In the genomic region with DNA sequence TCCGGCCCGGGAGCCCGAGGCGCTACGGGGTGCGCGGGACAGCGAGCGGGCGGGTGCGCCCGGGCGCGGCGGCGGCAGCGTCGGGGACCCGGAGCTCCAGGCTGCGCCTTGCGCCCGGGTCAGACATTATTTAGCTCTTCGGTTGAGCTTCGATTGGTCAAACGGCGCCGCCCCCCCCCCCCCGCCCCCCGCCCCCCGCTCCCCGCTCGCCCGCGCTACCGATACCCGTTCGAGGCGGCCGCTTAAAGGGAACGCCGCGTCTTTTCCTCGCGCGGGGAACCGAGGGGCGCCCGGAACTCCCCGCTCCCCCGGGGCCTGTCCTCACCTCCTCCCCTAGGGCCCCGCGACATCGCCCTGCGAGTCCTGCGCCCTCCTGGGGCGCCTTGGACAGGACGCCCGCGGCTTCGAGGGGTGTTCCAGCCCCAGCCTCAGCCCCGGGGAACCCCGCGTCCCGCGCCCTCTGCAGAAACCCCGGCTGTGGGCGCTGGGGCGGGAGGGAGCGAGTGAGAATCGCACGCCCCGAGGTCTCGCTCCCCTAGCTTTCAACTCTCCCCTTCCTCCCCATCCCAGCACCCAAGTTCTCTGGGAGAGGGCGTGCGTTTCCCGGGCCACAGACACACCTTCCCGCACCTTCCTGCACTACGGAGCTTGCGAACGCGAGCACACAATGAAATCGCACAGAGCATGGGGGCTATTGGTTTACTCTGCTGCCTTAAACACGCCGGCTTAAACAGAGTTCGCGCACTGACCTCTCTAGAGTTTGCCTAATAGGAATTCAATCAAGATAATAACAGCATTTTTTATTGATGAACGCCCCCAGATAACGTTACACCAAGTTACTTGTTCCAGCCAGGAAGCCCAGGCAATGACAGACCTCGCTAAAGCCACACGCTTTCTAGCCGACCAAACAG, we compare ENCODE assay signal across 8 cellular contexts. TPM values are rescaled to one million over a fixed set of nuclear protein-coding genes. Genes with fewer than 3 reads are reported as not detected.
A peak's percentile ranks its signal among the peaks of the same experiment; 100 is the strongest.
DNase-seq lines count a peak whose midpoint lies in the region; ATAC-seq, FAIRE-seq and TF ChIP-seq lines count a peak whose summit lies in the region.

A gene (minus strand): TSS at position 105 of the 911 bp plus-strand sequence. CDS start 41,891 bp downstream, outside the sequence.

- peak within 1 kb of the TSS; percentile 1; the same call in 1 of the 2 replicates for H3K9ac ChIP-seq in GM12878 (ENCODE audit: control insufficient read depth, insufficient read depth, low read length)

- under 1% methylated on average over 43 of the region's 91 CpGs for WGBS in GM12878 (ENCODE audit: insufficient coverage, insufficient replicate concordance, low lambda C conversion rate, missing lambda C conversion rate)

- H3K27ac ChIP-seq in A673 (ENCODE audit: low read depth, low read length, poor library complexity, severe bottlenecking) = no peak within 1 kb of the TSS
- no peak within 1 kb of the TSS for H3K27ac ChIP-seq in GM12878 (ENCODE audit: control insufficient read depth, insufficient read depth)

- no peaks in the 10 kb centered on the region for H4K20me1 ChIP-seq in GM12878 (ENCODE audit: control insufficient read depth, insufficient read depth)

- intact Hi-C loops in A673 (cut with micrococcal nuclease; ENCODE audit: unreplicated experiment) = loop anchor here (1.0 kb wide), 1 partner anchor 829 kb away; no protein-coding TSS in a partner anchor
- intact Hi-C loops in GM12878 (cut with micrococcal nuclease; ENCODE audit: unreplicated experiment) = loop anchor here (5.0 to 10.0 kb wide), 2 partner anchors 217 to 314 kb away; no protein-coding TSS in a partner anchor

- in situ Hi-C loops in GM13977 (cut with MboI; ENCODE audit: low pct_unique_long_range_greater_than_20kb, low sequenced_read_pairs, unreplicated experiment) (loop anchor here (25.0 kb wide), 2 partner anchors 837 to 1637 kb away; no protein-coding TSS in a partner anchor), GM12878 (cut with MboI) (loop anchor here (5.0 to 10.0 kb wide), 3 partner anchors 827 to 1464 kb away; no protein-coding TSS in a partner anchor)

- TF ChIP-seq POLR2A in GM12878 (IDR thresholded peaks at IDR 0.05; ENCODE audit: low read depth, low read length) = no peak

- no peaks in the 10 kb centered on the region for H3K36me3 ChIP-seq in A673 (ENCODE audit: insufficient read depth, low read length, poor library complexity, severe bottlenecking)
- no peaks in the 10 kb centered on the region for H3K36me3 ChIP-seq in GM12878 (ENCODE audit: control insufficient read depth in 2 of 2, insufficient read depth in 2 of 2, low read length in 1 of 2)

- no peak for TF ChIP-seq EP300 in GM12878 (IDR thresholded peaks at IDR 0.05; ENCODE audit: borderline replicate concordance in 1 of 2, control insufficient read depth in 1 of 2, low read depth in 2 of 2, low read length in 2 of 2)

- TF ChIP-seq RAD21 in GM12878 (IDR thresholded peaks at IDR 0.05; ENCODE audit: insufficient read depth, low read depth, low read length) = no peak

- H2AFZ ChIP-seq in GM12878 (ENCODE audit: control insufficient read depth, low read depth, low read length) = peak within 1 kb of the TSS; percentile 59

- peaks cover 27% of the 10 kb centered on the region for H3K4me1 ChIP-seq in A673 (ENCODE audit: insufficient read depth, low read length, poor library complexity, severe bottlenecking)
- no peaks in the 10 kb centered on the region; the same call in 1 of the 2 replicates for H3K4me1 ChIP-seq in GM12878 (ENCODE audit: control insufficient read depth, insufficient read depth, low read length)

- H3K9me3 ChIP-seq in A673 (ENCODE audit: low read depth, low read length, poor library complexity, severe bottlenecking) = no peaks in the 10 kb centered on the region
- no peaks in the 10 kb centered on the region for H3K9me3 ChIP-seq in GM12878 (replicated peaks; ENCODE audit: control insufficient read depth, insufficient read depth, low read length)

- DNase-seq in A673 (ENCODE audit: low spot score) = peak; percentile 57
- peak; percentile 27 for DNase-seq in GM13977 (ENCODE audit: low spot score)
- DNase-seq in LoVo (ENCODE audit: low spot score) = peak; percentile 49
- DNase-seq in GM12878 (ENCODE audit: low read depth, low spot score) = no peak
- peak; percentile 73 for DNase-seq in iris pigment epithelial cell (ENCODE audit: low read depth)
- peak; percentile 28 for DNase-seq in stimulated activated CD8-positive, alpha-beta memory T cell treated with anti-CD3 and anti-CD28 coated beads, Interleukin-4, amount 100 ng/mL, for 48 hours

- ATAC-seq in GM12878 (peak; percentile 50), HG03460 (IDR thresholded peaks at IDR 0.05; ENCODE audit: unreplicated experiment) (no peak), HG02571 (IDR thresholded peaks at IDR 0.05; ENCODE audit: unreplicated experiment) (no peak)

- POLR2A ChIA-PET in A673 (lab: Charles Lee; ENCODE audit: low non-redundant PET) (no interaction called here), GM12878 (lab: Charles Lee) (interaction anchor here (0.5 to 0.8 kb wide), 2 partner anchors 9 to 895 kb away, joined by 3 to 4 read pairs; no protein-coding TSS in a partner anchor)

- no peaks in the 10 kb centered on the region for H3K79me2 ChIP-seq in GM12878 (ENCODE audit: control insufficient read depth, insufficient read depth, low read length)

- BruUV-seq in A673 (replicated peaks; lab: Mats Ljungman, UMichigan) (no TSS peak), GM12878 (replicated peaks; lab: Mats Ljungman, UMichigan) (no TSS peak)

- no peak for TF ChIP-seq CTCF in A673 (conservative IDR thresholded peaks at IDR 0.05; ENCODE audit: low read depth, low read length)
- no peak for TF ChIP-seq CTCF in GM13977 (IDR thresholded peaks at IDR 0.05; ENCODE audit: extremely low read depth, insufficient read depth, missing control alignments)
- TF ChIP-seq CTCF in GM12878 (IDR thresholded peaks at IDR 0.05 in 2 of 3, conservative IDR thresholded peaks at IDR 0.05 in 1 of 3; ENCODE audit: control insufficient read depth in 2 of 3, extremely low read depth in 1 of 3, insufficient read depth in 1 of 3, low read depth in 3 of 3, low read length in 3 of 3) = no peak

- SMC1A ChIA-PET in GM12878 (lab: Charles Lee; ENCODE audit: uncharacterized antibody, unreplicated experiment) = interaction anchor here (1.4 to 4.2 kb wide), 5 partner anchors 830 to 1634 kb away, joined by 3 to 48 read pairs (median 19); no protein-coding TSS in a partner anchor

- RAD21 ChIA-PET in GM12878 (lab: Charles Lee; ENCODE audit: unreplicated experiment) = interaction anchor here (0.7 to 3.9 kb wide), 8 partner anchors 11 to 1634 kb away, joined by 3 to 72 read pairs (median 25); no protein-coding TSS in a partner anchor

- peaks cover 97% of the 10 kb centered on the region for H3K27me3 ChIP-seq in A673 (replicated peaks; ENCODE audit: insufficient read depth, low read depth, low read length, poor library complexity)
- peaks cover 6 to 22% of the 10 kb centered on the region in 2 experiments for H3K27me3 ChIP-seq in GM12878 (replicated peaks in 1 of 2; ENCODE audit: control insufficient read depth in 2 of 2, insufficient read depth in 2 of 2, low read length in 1 of 2)

- H3K4me2 ChIP-seq in GM12878 (ENCODE audit: control insufficient read depth, insufficient read depth) = peak within 1 kb of the TSS; percentile 95

- peak within 1 kb of the TSS; percentile 40 for H3K4me3 ChIP-seq in A673 (ENCODE audit: low read depth, low read length, poor library complexity, severe bottlenecking)
- peak within 1 kb of the TSS; percentile 59 for H3K4me3 ChIP-seq in GM12878

- FAIRE-seq in GM12878 (lab: Jason Lieb, UNC) = no peak

- CTCF ChIA-PET in A673 (lab: Charles Lee) = interaction anchor here (0.7 to 3.2 kb wide), 3 partner anchors 406 to 1629 kb away, joined by 3 to 55 read pairs (median 45); no protein-coding TSS in a partner anchor
- CTCF ChIA-PET in GM12878 (lab: Yijun Ruan, JAX) = interaction anchor here (1.1 to 5.3 kb wide), 9 partner anchors 10 to 1635 kb away, joined by 3 to 114 read pairs (median 27); no protein-coding TSS in a partner anchor

TF ChIP-seq in GM12878, 131 proteins besides CTCF, POLR2A, EP300 and RAD21 (continues in another document):
- TF ChIP-seq, protein P1, sequence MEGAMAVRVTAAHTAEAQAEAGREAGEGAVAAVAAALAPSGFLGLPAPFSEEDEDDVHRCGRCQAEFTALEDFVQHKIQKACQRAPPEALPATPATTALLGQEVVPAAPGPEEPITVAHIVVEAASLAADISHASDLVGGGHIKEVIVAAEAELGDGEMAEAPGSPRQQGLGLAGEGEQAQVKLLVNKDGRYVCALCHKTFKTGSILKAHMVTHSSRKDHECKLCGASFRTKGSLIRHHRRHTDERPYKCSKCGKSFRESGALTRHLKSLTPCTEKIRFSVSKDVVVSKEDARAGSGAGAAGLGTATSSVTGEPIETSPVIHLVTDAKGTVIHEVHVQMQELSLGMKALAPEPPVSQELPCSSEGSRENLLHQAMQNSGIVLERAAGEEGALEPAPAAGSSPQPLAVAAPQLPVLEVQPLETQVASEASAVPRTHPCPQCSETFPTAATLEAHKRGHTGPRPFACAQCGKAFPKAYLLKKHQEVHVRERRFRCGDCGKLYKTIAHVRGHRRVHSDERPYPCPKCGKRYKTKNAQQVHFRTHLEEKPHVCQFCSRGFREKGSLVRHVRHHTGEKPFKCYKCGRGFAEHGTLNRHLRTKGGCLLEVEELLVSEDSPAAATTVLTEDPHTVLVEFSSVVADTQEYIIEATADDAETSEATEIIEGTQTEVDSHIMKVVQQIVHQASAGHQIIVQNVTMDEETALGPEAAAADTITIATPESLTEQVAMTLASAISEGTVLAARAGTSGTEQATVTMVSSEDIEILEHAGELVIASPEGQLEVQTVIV (IDR thresholded peaks at IDR 0.05; ENCODE audit: borderline replicate concordance, partially characterized antibody) = no peak
- no peak for TF ChIP-seq TARDBP (IDR thresholded peaks at IDR 0.05; ENCODE audit: borderline replicate concordance)

RNA-seq across cellular contexts. Expression of the gene that starts here (rescaled TPM):
- total RNA-seq in A673 (2021) (0.07 and 0.09 TPM in 2 replicates), GM12878 (2014; rRNA removed) (0.06 TPM in 1 of 2 replicates, not detected in the other), GM12878 (2014; rRNA removed; fragmentation: Illumina TruSeq; extraction: Trizol) (0.04 TPM in 1 of 2 replicates, not detected in the other), GM12878 (2021) (0.05 and 0.08 TPM in 2 replicates)
- 0.15 and 0.23 TPM in 2 replicates for total RNA-seq in GM12878 (2013; cell fraction: nucleolus; rRNA removed)
- not detected for polyA plus RNA-seq in GM12878 (2011; ENCODE audit: low read depth)
- polyA plus RNA-seq in GM12878 (2011; rRNA removed) (0.14 and 0.15 TPM in 2 replicates), GM12878 (2014; fragmentation: Illumina TruSeq; extraction: Trizol) (0.05 TPM in 1 of 2 replicates, not detected in the other), GM12878 (2014; fragmentation: Nextera tagmentation; extraction: Ambion mirVana) (under 1 TPM; 0.02 to 0.03 TPM), GM12878 (2014; rRNA removed) (0.05 TPM in 1 of 2 replicates, not detected in the other), GM12878 (2016; fragmentation: Nextera tagmentation; extraction: Ambion mirVana) (under 1 TPM; 0.07 to 0.24 TPM)
- polyA plus RNA-seq in GM12878 (2011; cell fraction: cytosol; rRNA removed) = 0.04 and 0.07 TPM in 2 replicates
- polyA plus RNA-seq in GM12878 (2011; cell fraction: nucleus; rRNA removed) = 0.06 and 0.13 TPM in 2 replicates
- 0.07 TPM in 1 of 2 replicates, not detected in the other for polyA plus RNA-seq in GM12878 (2012)
- 0.10 TPM in 1 of 2 replicates, not detected in the other for polyA minus RNA-seq in GM12878 (2011; rRNA and poly(A)+ RNA removed)
- not detected in 2 replicates for polyA minus RNA-seq in GM12878 (2011; cell fraction: cytosol; rRNA and poly(A)+ RNA removed)
- polyA minus RNA-seq in GM12878 (2011; cell fraction: nucleus; rRNA and poly(A)+ RNA removed) = 0.10 and 0.12 TPM in 2 replicates

Comparison
In these comparisons a context has a peak if more than half of its experiments do, and no peak if none do; other contexts are left out.
1. Peak in DNase-seq and H3K4me3 ChIP-seq in A673; RNA of the gene not detected or under 1 TPM.
2. Peak in ATAC-seq, H3K4me3 ChIP-seq, H3K9ac ChIP-seq and H3K4me2 ChIP-seq in GM12878; RNA of the gene not detected or under 1 TPM.